ENCODE assay signal across 12 cellular contexts in genomic region chr18:57353137-57353939, GRCh38. TPM values are rescaled to one million over a fixed set of nuclear protein-coding genes. Genes with fewer than 3 reads are reported as not detected.
DNase-seq lines count a peak whose midpoint lies in the region; ATAC-seq and TF ChIP-seq lines count a peak whose summit lies in the region.
"Had no signal": no experiment of that assay in that cellular context is flagged by ENCODE, and none has a peak within 500 bp of the region (broad histone marks: within the 10 kb centered on the region; RNA-seq: fewer than 3 reads in every experiment).

No MANE protein-coding gene starts in this region.

- CTCF ChIA-PET in WTC11 (lab: Charles Lee) (interaction anchor here (0.5 to 2.5 kb wide), 2 partner anchors 85 to 561 kb away, joined by 3 to 11 read pairs; no protein-coding TSS in a partner anchor), RWPE1 (lab: Yijun Ruan, JAX) (no interaction called here)

- peak; percentile 62 for ATAC-seq in WTC11
- ATAC-seq in GM21737 (IDR thresholded peaks at IDR 0.05; ENCODE audit: unreplicated experiment): no peak
- ATAC-seq: activated T-cell treated with anti-CD3 and anti-CD28 coated beads, Interleukin-2, amount 50 U/mL, for 72 hours; stimulated activated memory B cell treated with anti-CD40 and anti-IgM and Interleukin-4, amounts not matched to agents 10 μg/mL and 1 μg/mL and 100 μg/mL, for 72 hours had no signal

- no peak overlapping the region for H3K27ac ChIP-seq in RWPE1

- peaks cover 22% of the 10 kb centered on the region for H3K4me1 Mint-ChIP-seq in WTC11
- H3K4me1 Mint-ChIP-seq: stimulated activated memory B cell treated with anti-CD40 and anti-IgM and Interleukin-4, amounts not matched to agents 10 μg/mL and 1 μg/mL and 100 μg/mL, for 72 hours had no signal

- H3K36me3 ChIP-seq in BE2C: no peaks in the 10 kb centered on the region

- peak; percentile 87 for DNase-seq in BE2C
- peak; percentile 91 for DNase-seq in NCI-H1092 (lab: John Stamatoyannopoulos, UW)
- peak; percentile 65 for DNase-seq in WTC11 (ENCODE audit: low spot score)
- peak; percentile 48 for DNase-seq in iPS-NIHi7 (ENCODE audit: extremely low spot score)
- DNase-seq in activated CD4-positive, CD25-positive, alpha-beta regulatory T cell (lab: John Stamatoyannopoulos, UW): no peak
- no peak for DNase-seq in RWPE1 (ENCODE audit: low spot score)
- no peak for DNase-seq in AG20443 (ENCODE audit: low spot score)

- peaks cover 40% of the 10 kb centered on the region for H3K27me3 Mint-ChIP-seq in WTC11 (ENCODE audit: low read depth)

- no peaks in the 10 kb centered on the region for H3K27me3 ChIP-seq in BE2C

- no peak for TF ChIP-seq CTCF in BE2C (IDR thresholded peaks at IDR 0.05; ENCODE audit: low read depth, low read length)
- TF ChIP-seq CTCF in WTC11 (IDR thresholded peaks at IDR 0.05): no peak
- no peak for TF ChIP-seq CTCF in RWPE1 (conservative IDR thresholded peaks at IDR 0.05; ENCODE audit: low read depth)

- H3K4me3 Mint-ChIP-seq in WTC11: peak overlapping the region; percentile 94
- H3K4me3 Mint-ChIP-seq: activated T-cell treated with anti-CD3 and anti-CD28 coated beads, Interleukin-2, amount 50 U/mL, for 72 hours; stimulated activated memory B cell treated with anti-CD40 and anti-IgM and Interleukin-4, amounts not matched to agents 10 μg/mL and 1 μg/mL and 100 μg/mL, for 72 hours had no signal

- H3K27ac Mint-ChIP-seq in WTC11: no peak overlapping the region
- H3K27ac Mint-ChIP-seq: activated T-cell treated with anti-CD3 and anti-CD28 coated beads, Interleukin-2, amount 50 U/mL, for 72 hours; stimulated activated memory B cell treated with anti-CD40 and anti-IgM and Interleukin-4, amounts not matched to agents 10 μg/mL and 1 μg/mL and 100 μg/mL, for 72 hours had no signal

- no peaks in the 10 kb centered on the region for H3K36me3 Mint-ChIP-seq in WTC11

- H3K4me1 ChIP-seq in BE2C: 0 out of 2 replicates have a peak, but pooled peaks cover 3% of the 10 kb centered on the region

- H3K9me3 ChIP-seq in BE2C: no peaks in the 10 kb centered on the region

- POLR2A ChIA-PET in WTC11 (lab: Charles Lee): interaction anchor here (1.0 kb wide), 1 partner anchor 80 kb away, joined by 3 read pairs; no protein-coding TSS in a partner anchor
- POLR2A ChIA-PET in RWPE1 (lab: Yijun Ruan, JAX; ENCODE audit: low non-redundant PET): no interaction called here

- H3K9me3 Mint-ChIP-seq in WTC11: no peaks in the 10 kb centered on the region

- H3K4me3 ChIP-seq in BE2C (ENCODE audit: low read depth, low read length): peak overlapping the region; percentile 75

TF ChIP-seq in WTC11, 78 proteins besides CTCF, POLR2A, EP300 and RAD21:
- TF ChIP-seq NR3C1 (CRISPR knock-in tag; conservative IDR thresholded peaks at IDR 0.05; ENCODE audit: low read depth) (0 out of 2 replicates have a peak, but pooled peaks have one; percentile 33), TEAD4 (CRISPR knock-in tag; IDR thresholded peaks at IDR 0.05) (no peak), ZBTB21 (CRISPR knock-in tag; IDR thresholded peaks at IDR 0.05; ENCODE audit: borderline replicate concordance) (peak; percentile 44; the same call in 1 of the 2 replicates), GRHL2 (CRISPR knock-in tag; IDR thresholded peaks at IDR 0.05; ENCODE audit: insufficient replicate concordance, severe bottlenecking) (no peak), ZNF423 (CRISPR knock-in tag; IDR thresholded peaks at IDR 0.05) (peak; percentile 82), CREB1 (CRISPR knock-in tag; IDR thresholded peaks at IDR 0.05) (no peak), KAT7 (CRISPR knock-in tag; IDR thresholded peaks at IDR 0.05; ENCODE audit: borderline replicate concordance) (no peak), ETV6 (CRISPR knock-in tag; IDR thresholded peaks at IDR 0.05) (0 out of 2 replicates have a peak, but pooled peaks have one; percentile 1)

RNA-seq across cellular contexts. Expression of gene ST8SIA3, which starts 1.0 kb away (rescaled TPM):
- 28.9 TPM for polyA plus RNA-seq in BE2C (2012; ENCODE audit: insufficient read depth, insufficient read length, low read depth)
- total RNA-seq in WTC11 (2021): 2.3 to 2.8 TPM (median 2.4 TPM) in 3 replicates
- total RNA-seq: activated T-cell treated with anti-CD3 and anti-CD28 coated beads, Interleukin-2, amount 50 U/mL, for 72 hours; bronchial epithelial cell; mononuclear cell had no signal

Comparison
In these comparisons a context has a peak if more than half of its experiments do, and no peak if none do; other contexts are left out.
1. DNase-seq: peak in BE2C (single experiment), NCI-H1092 (single experiment), WTC11 (single experiment) and iPS-NIHi7 (single experiment); none in activated CD4-positive, CD25-positive, alpha-beta regulatory T cell (0 of 4), RWPE1 (single experiment) and AG20443 (single experiment).